7 cellular contexts compared by ENCODE assay signal in the genomic region with DNA sequence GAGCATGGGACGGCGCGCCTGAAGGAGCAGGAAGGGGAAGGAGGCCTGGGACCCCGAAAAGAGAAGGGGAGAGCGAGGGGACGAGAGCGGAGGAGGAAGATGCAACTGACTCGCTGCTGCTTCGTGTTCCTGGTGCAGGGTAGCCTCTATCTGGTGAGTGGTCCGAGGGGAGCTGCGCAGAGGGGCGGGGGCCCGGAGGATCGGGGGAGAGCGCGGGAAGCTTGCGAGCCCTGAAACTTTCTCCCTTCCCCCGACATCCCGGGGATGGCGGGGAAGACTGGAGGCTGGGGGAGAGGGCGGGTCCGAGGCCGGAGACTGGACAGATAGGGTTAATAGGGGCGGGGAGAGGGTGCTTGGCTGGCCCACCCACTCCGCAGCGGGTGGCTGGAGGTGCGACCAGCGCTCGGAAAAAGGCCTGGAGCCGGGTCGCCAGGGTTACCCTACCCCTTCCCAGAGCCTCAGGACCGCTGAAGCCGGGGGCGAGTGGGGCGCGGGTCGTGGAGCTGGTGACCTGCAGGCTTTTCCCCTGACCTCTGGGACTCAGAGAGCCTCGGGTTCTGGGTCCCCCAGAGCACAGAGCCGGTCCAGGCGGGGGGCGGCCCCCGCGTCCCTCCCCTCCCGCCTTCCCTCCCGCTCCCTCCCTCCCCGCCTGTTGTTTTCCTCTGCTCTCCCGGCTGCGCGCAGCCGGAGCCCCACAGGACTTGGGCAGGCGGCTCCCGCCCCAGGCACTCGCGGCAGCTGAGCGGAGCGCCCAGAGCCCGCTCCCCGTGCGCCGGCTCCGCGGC. TPM values are rescaled to one million over a fixed set of nuclear protein-coding genes. Genes with fewer than 3 reads are reported as not detected.
DNase-seq lines count a peak whose midpoint lies in the region; ATAC-seq and TF ChIP-seq lines count a peak whose summit lies in the region.

No MANE protein-coding gene starts in this region.

- TF ChIP-seq EP300 in suprapubic skin (IDR thresholded peaks at IDR 0.05), result no peak

- H3K9me3 ChIP-seq in suprapubic skin, result no peaks in the 10 kb centered on the region

- peak overlapping the region; percentile 25 for H3K27ac ChIP-seq in suprapubic skin

- H3K27me3 ChIP-seq in suprapubic skin, result peaks cover 2% of the 10 kb centered on the region

- no peak for TF ChIP-seq POLR2A in suprapubic skin (IDR thresholded peaks at IDR 0.05)

- H3K4me3 ChIP-seq in suprapubic skin, result peak overlapping the region; percentile 71

- intact Hi-C loops in left colon (cut with DNase I, micrococcal nuclease), result loop anchor here in 1 of 2 donors (5.0 kb wide), 1 partner anchor 121 kb away; no protein-coding TSS in a partner anchor

- ATAC-seq in left colon, result peak; percentile 54

- WGBS in suprapubic skin, result under 1% methylated on average over 26 of the region's 62 CpGs

- TF ChIP-seq CTCF in GM10266 (IDR thresholded peaks at IDR 0.05; ENCODE audit: control insufficient read depth, insufficient read depth, low read depth, missing control alignments) (no peak), suprapubic skin (IDR thresholded peaks at IDR 0.05) (no peak)

- no peaks in the 10 kb centered on the region for H3K36me3 ChIP-seq in suprapubic skin

- peak; percentile 58 for DNase-seq in GM10266 (ENCODE audit: extremely low spot score)
- DNase-seq in NCI-H2196 treated with DMSO at 0.1 percent for 48 hours (lab: John Stamatoyannopoulos, UW; ENCODE audit: unreplicated experiment), result peak; percentile 9
- DNase-seq in cerebellum (ENCODE audit: low spot score), result peak; percentile 72
- DNase-seq in left colon, result no peak
- no peak for DNase-seq in suprapubic skin (ENCODE audit: low spot score in 2 of 2)
- no peak for DNase-seq in MV-4-11 (lab: John Stamatoyannopoulos, UW)
- no peak for DNase-seq in stimulated activated CD4-positive, alpha-beta T cell treated with anti-CD3 and anti-CD28 coated beads, Interleukin-1b, Interleukin-23, amount 100 ng/mL, for 48 hours

- H3K4me1 ChIP-seq in suprapubic skin, result peaks cover 38% of the 10 kb centered on the region

RNA-seq across cellular contexts. Expression of a gene that starts 0.6 kb away (rescaled TPM):
- total RNA-seq in cerebellum (4.6 TPM), left colon (1 to 10 TPM in 1 of 2 donors, under 1 TPM in 1; 0.70 to 3.6 TPM), suprapubic skin (1 to 10 TPM; 1.3 to 5.0 (median 1.5) TPM)

Comparison
In these comparisons a context has a peak if more than half of its experiments do, and no peak if none do; other contexts are left out.
1. DNase-seq: peak in GM10266 (single experiment), NCI-H2196 treated with DMSO at 0.1 percent for 48 hours (single experiment) and cerebellum (single experiment); none in left colon (0 of 2), suprapubic skin (0 of 2), MV-4-11 (single experiment) and stimulated activated CD4-positive, alpha-beta T cell treated with anti-CD3 and anti-CD28 coated beads, Interleukin-1b, Interleukin-23, amount 100 ng/mL, for 48 hours (single experiment).